In genomic region chr1:74470936-74471335, GRCh38 we compare ENCODE assay signal across 33 cellular contexts. TPM values are rescaled to one million over a fixed set of nuclear protein-coding genes. Genes with fewer than 3 reads are reported as not detected.
A peak's percentile ranks its signal among the peaks of the same experiment; 100 is the strongest.
DNase-seq lines count a peak whose midpoint lies in the region; TF ChIP-seq lines count a peak whose summit lies in the region.
"Had no signal": no experiment of that assay in that cellular context is flagged by ENCODE, and none has a peak within 500 bp of the region (broad histone marks: within the 10 kb centered on the region; RNA-seq: fewer than 3 reads in every experiment).

No MANE protein-coding gene starts in this region.

- H3K4me1 Mint-ChIP-seq in endodermal cell = peaks cover 12% of the 10 kb centered on the region
- no peaks in the 10 kb centered on the region for H3K4me1 Mint-ChIP-seq in activated T-helper 2 cell treated with anti-CD3 and anti-CD28 coated beads, Interferon-gamma antibody, Interleukin-2, Interleukin-4, amounts not matched to agents 10 μg/mL and 5 μg/mL and 100 μg/mL, durations not matched to agents 14 hours and 24 hours and 36 hours (ENCODE audit: low read depth)
- H3K4me1 Mint-ChIP-seq: activated CD4-positive, alpha-beta T cell treated with anti-CD3 and anti-CD28 coated beads, Interleukin-2, amount 10 ng/mL, durations not matched to agents 24 days and 14 days; IgD-negative memory B cell; immature natural killer cell; natural killer cell; stimulated activated naive B cell treated with anti-CD40 and anti-IgM and Interleukin-4, amounts not matched to agents 10 μg/mL and 1 μg/mL and 100 μg/mL, for 72 hours had no signal

- DNase-seq in adipocyte (ENCODE audit: low read depth) = no peak
- DNase-seq in endodermal cell = peak; percentile 52
- DNase-seq in kidney tubule cell (ENCODE audit: low spot score) = peak; percentile 13
- DNase-seq in central memory CD4-positive, alpha-beta T cell = no peak
- no peak for DNase-seq in activated T-helper 2 cell treated with anti-CD3 and anti-CD28 coated beads, Interferon-gamma antibody, Interleukin-2, Interleukin-4, amounts not matched to agents 10 μg/mL and 5 μg/mL and 100 μg/mL, durations not matched to agents 14 hours and 24 hours and 36 hours (ENCODE audit: low spot score)
- no peak for DNase-seq in A172 (ENCODE audit: low spot score)
- DNase-seq: activated CD4-positive, alpha-beta T cell treated with anti-CD3 and anti-CD28 coated beads, Interleukin-2, amount 10 ng/mL, durations not matched to agents 24 days and 14 days; activated gamma-delta T cell treated with Interleukin-2 at 50 U/mL for 16 hours; activated T-cell treated with anti-CD3 and anti-CD28 coated beads, Interleukin-2, amount 50 U/mL, for 24 hours; colonic mucosa; DMS153; effector memory CD8-positive, alpha-beta T cell; foreskin keratinocyte; H9; immature natural killer cell; left lung; natural killer cell; NCI-H510A treated with DMSO at 0.1 percent for 48 hours; NK-92 treated with Interleukin-12 subunit alpha and Interleukin-12 subunit beta, amount 100 ng/mL, for 24 hours; pancreas; PC-3; stimulated activated CD4-positive, alpha-beta T cell treated with anti-CD3 and anti-CD28 coated beads, Interleukin-4, amount 100 ng/mL, for 4 hours; stimulated activated naive B cell treated with anti-CD40 and anti-IgM and Interleukin-4, amounts not matched to agents 10 μg/mL and 1 μg/mL and 100 μg/mL, for 72 hours; T-helper 9 cell; thyroid gland had no signal

- no peak for TF ChIP-seq CTCF in endodermal cell (conservative IDR thresholded peaks at IDR 0.05)

- peaks cover under 1% of the 10 kb centered on the region for H3K9me3 Mint-ChIP-seq in endodermal cell
- H3K9me3 Mint-ChIP-seq in activated T-helper 2 cell treated with anti-CD3 and anti-CD28 coated beads, Interferon-gamma antibody, Interleukin-2, Interleukin-4, amounts not matched to agents 10 μg/mL and 5 μg/mL and 100 μg/mL, durations not matched to agents 14 hours and 24 hours and 36 hours = no peaks in the 10 kb centered on the region
- H3K9me3 Mint-ChIP-seq: activated CD4-positive, alpha-beta T cell treated with anti-CD3 and anti-CD28 coated beads, Interleukin-2, amount 10 ng/mL, durations not matched to agents 24 days and 14 days; activated T-cell treated with anti-CD3 and anti-CD28 coated beads, Interleukin-2, amount 50 U/mL, for 24 hours; effector memory CD8-positive, alpha-beta T cell; H9; IgD-negative memory B cell; natural killer cell; stimulated activated naive B cell treated with anti-CD40 and anti-IgM and Interleukin-4, amounts not matched to agents 10 μg/mL and 1 μg/mL and 100 μg/mL, for 72 hours had no signal

- no peaks in the 10 kb centered on the region for H3K27me3 Mint-ChIP-seq in endodermal cell (ENCODE audit: insufficient read depth)
- no peaks in the 10 kb centered on the region for H3K27me3 Mint-ChIP-seq in activated T-helper 2 cell treated with anti-CD3 and anti-CD28 coated beads, Interferon-gamma antibody, Interleukin-2, Interleukin-4, amounts not matched to agents 10 μg/mL and 5 μg/mL and 100 μg/mL, durations not matched to agents 14 hours and 24 hours and 36 hours (ENCODE audit: low read depth)
- H3K27me3 Mint-ChIP-seq: activated CD4-positive, alpha-beta T cell treated with anti-CD3 and anti-CD28 coated beads, Interleukin-2, amount 10 ng/mL, durations not matched to agents 24 days and 14 days; effector memory CD8-positive, alpha-beta T cell had no signal

- no peak overlapping the region for H3K27ac Mint-ChIP-seq in endodermal cell
- no peak overlapping the region for H3K27ac Mint-ChIP-seq in activated T-helper 2 cell treated with anti-CD3 and anti-CD28 coated beads, Interferon-gamma antibody, Interleukin-2, Interleukin-4, amounts not matched to agents 10 μg/mL and 5 μg/mL and 100 μg/mL, durations not matched to agents 14 hours and 24 hours and 36 hours
- H3K27ac Mint-ChIP-seq: activated CD4-positive, alpha-beta T cell treated with anti-CD3 and anti-CD28 coated beads, Interleukin-2, amount 10 ng/mL, durations not matched to agents 24 days and 14 days; activated T-cell treated with anti-CD3 and anti-CD28 coated beads, Interleukin-2, amount 50 U/mL, for 24 hours; effector memory CD8-positive, alpha-beta T cell; H9; IgD-negative memory B cell; natural killer cell; stimulated activated naive B cell treated with anti-CD40 and anti-IgM and Interleukin-4, amounts not matched to agents 10 μg/mL and 1 μg/mL and 100 μg/mL, for 72 hours had no signal

- H3K36me3 Mint-ChIP-seq in endodermal cell (ENCODE audit: low read depth) = no peaks in the 10 kb centered on the region
- H3K36me3 Mint-ChIP-seq in activated T-helper 2 cell treated with anti-CD3 and anti-CD28 coated beads, Interferon-gamma antibody, Interleukin-2, Interleukin-4, amounts not matched to agents 10 μg/mL and 5 μg/mL and 100 μg/mL, durations not matched to agents 14 hours and 24 hours and 36 hours (ENCODE audit: low read depth) = no peaks in the 10 kb centered on the region
- H3K36me3 Mint-ChIP-seq: IgD-negative memory B cell; immature natural killer cell; natural killer cell; stimulated activated naive B cell treated with anti-CD40 and anti-IgM and Interleukin-4, amounts not matched to agents 10 μg/mL and 1 μg/mL and 100 μg/mL, for 72 hours had no signal

- WGBS in endodermal cell (ENCODE audit: insufficient coverage in 1 of 2, insufficient read length in 1 of 2), 2 experiments = 79 to 81% methylated on average over 2 to 3 of the region's 3 CpGs

- H3K4me1 ChIP-seq in adipocyte (ENCODE audit: control insufficient read depth, insufficient read depth, low read length) = peaks cover 22% of the 10 kb centered on the region
- peaks cover 3% of the 10 kb centered on the region for H3K4me1 ChIP-seq in endodermal cell (ENCODE audit: control insufficient read depth, insufficient read depth, low read length)
- H3K4me1 ChIP-seq: BLaER1, colonic mucosa, foreskin keratinocyte, left lung, pancreas, thyroid gland had no signal

- H3K27me3 ChIP-seq in adipocyte (replicated peaks; ENCODE audit: control insufficient read depth, insufficient read depth, low read length) (peaks cover under 1% of the 10 kb centered on the region), endodermal cell (ENCODE audit: control insufficient read depth, insufficient read depth, low read length, poor library complexity, severe bottlenecking) (no peaks in the 10 kb centered on the region)
- H3K27me3 ChIP-seq: BLaER1, colonic mucosa, foreskin keratinocyte, hepatocyte, left lung, pancreas, thyroid gland had no signal

- H3K9me3 ChIP-seq in adipocyte (ENCODE audit: control insufficient read depth, low read length) = no peaks in the 10 kb centered on the region
- no peaks in the 10 kb centered on the region for H3K9me3 ChIP-seq in endodermal cell (ENCODE audit: control insufficient read depth, low read length)
- H3K9me3 ChIP-seq: BLaER1, colonic mucosa, left lung, pancreas, thyroid gland had no signal

- H3K9ac ChIP-seq in adipocyte (ENCODE audit: low read length) = no peak overlapping the region
- H3K9ac ChIP-seq in endodermal cell (ENCODE audit: extremely low read depth, low read length, poor library complexity, severe bottlenecking) = no peak overlapping the region
- H3K9ac ChIP-seq: BLaER1 had no signal

- H3K36me3 ChIP-seq in adipocyte (ENCODE audit: control insufficient read depth, insufficient read depth, low read length, severe bottlenecking) (no peaks in the 10 kb centered on the region), endodermal cell (ENCODE audit: control insufficient read depth, insufficient read depth, low read length) (no peaks in the 10 kb centered on the region)
- H3K36me3 ChIP-seq: BLaER1, colonic mucosa, left lung, pancreas, thyroid gland had no signal

- no peak overlapping the region for H3K4me3 Mint-ChIP-seq in endodermal cell
- H3K4me3 Mint-ChIP-seq in activated T-helper 2 cell treated with anti-CD3 and anti-CD28 coated beads, Interferon-gamma antibody, Interleukin-2, Interleukin-4, amounts not matched to agents 10 μg/mL and 5 μg/mL and 100 μg/mL, durations not matched to agents 14 hours and 24 hours and 36 hours (ENCODE audit: low read depth) = no peak overlapping the region
- H3K4me3 Mint-ChIP-seq: activated CD4-positive, alpha-beta T cell treated with anti-CD3 and anti-CD28 coated beads, Interleukin-2, amount 10 ng/mL, durations not matched to agents 24 days and 14 days; activated T-cell treated with anti-CD3 and anti-CD28 coated beads, Interleukin-2, amount 50 U/mL, for 24 hours; effector memory CD8-positive, alpha-beta T cell; H9; IgD-negative memory B cell; immature natural killer cell; natural killer cell; stimulated activated naive B cell treated with anti-CD40 and anti-IgM and Interleukin-4, amounts not matched to agents 10 μg/mL and 1 μg/mL and 100 μg/mL, for 72 hours had no signal

- no peak overlapping the region for H3K27ac ChIP-seq in endodermal cell (ENCODE audit: low read depth, low read length)
- peak overlapping the region; percentile 9 for H3K27ac ChIP-seq in temporal lobe (ENCODE audit: low read depth, low read length)
- H3K27ac ChIP-seq: BLaER1, colonic mucosa, foreskin keratinocyte, hepatocyte, left lung, pancreas, thyroid gland, VCaP had no signal

- peak overlapping the region; percentile 5 for H3K4me3 ChIP-seq in adipocyte (ENCODE audit: low read length)
- H3K4me3 ChIP-seq in endodermal cell (ENCODE audit: low read length) = no peak overlapping the region
- H3K4me3 ChIP-seq: BLaER1, colonic mucosa, hepatocyte, left lung, pancreas, thyroid gland had no signal

- intact Hi-C loops in activated T-helper 2 cell treated with anti-CD3 and anti-CD28 coated beads, Interferon-gamma antibody, Interleukin-2, Interleukin-4, amounts not matched to agents 10 μg/mL and 5 μg/mL and 100 μg/mL, durations not matched to agents 14 hours and 24 hours and 36 hours (cut with micrococcal nuclease) = no loop called here

RNA-seq across cellular contexts. Expression of gene LRRC53, which starts 41.5 kb away (rescaled TPM):
- not detected for total RNA-seq in endodermal cell
- polyA plus RNA-seq in endodermal cell (2013, experiment 1 of 2) = 0.14 TPM
- polyA plus RNA-seq in endodermal cell (2013, experiment 2 of 2) = 0.08 TPM
- total RNA-seq in temporal lobe = under 0.01 TPM
- not detected in 2 replicates for total RNA-seq in activated T-helper 2 cell treated with anti-CD3 and anti-CD28 coated beads, Interferon-gamma antibody, Interleukin-2, Interleukin-4, amounts not matched to agents 10 μg/mL and 5 μg/mL and 100 μg/mL, durations not matched to agents 14 hours and 24 hours and 36 hours
- not detected in 2 replicates for total RNA-seq in A172 (2014; rRNA removed; shearing (Covaris generic))
- total RNA-seq: activated CD4-positive, alpha-beta T cell treated with anti-CD3 and anti-CD28 coated beads, Interleukin-2, amount 10 ng/mL, durations not matched to agents 24 days and 14 days; activated CD8-positive, alpha-beta memory T cell treated with anti-CD3 and anti-CD28 coated beads for 36 hours; foreskin keratinocyte; H9; hepatocyte; left lung; natural killer cell; PC-3; sciatic nerve; thyroid gland had no signal
- polyA plus RNA-seq: esophagus, foreskin keratinocyte, hepatocyte, IgD-negative memory B cell, immature natural killer cell, pancreas had no signal

Comparison
In these comparisons a context has a peak if more than half of its experiments do, and no peak if none do; other contexts are left out.
1. DNase-seq: peak in endodermal cell (single experiment) and kidney tubule cell (single experiment); none in adipocyte (single experiment), central memory CD4-positive, alpha-beta T cell (single experiment), activated T-helper 2 cell treated with anti-CD3 and anti-CD28 coated beads, Interferon-gamma antibody, Interleukin-2, Interleukin-4, amounts not matched to agents 10 μg/mL and 5 μg/mL and 100 μg/mL, durations not matched to agents 14 hours and 24 hours and 36 hours (single experiment) and A172 (single experiment).